4 cellular contexts compared by ENCODE assay signal in the genomic region with DNA sequence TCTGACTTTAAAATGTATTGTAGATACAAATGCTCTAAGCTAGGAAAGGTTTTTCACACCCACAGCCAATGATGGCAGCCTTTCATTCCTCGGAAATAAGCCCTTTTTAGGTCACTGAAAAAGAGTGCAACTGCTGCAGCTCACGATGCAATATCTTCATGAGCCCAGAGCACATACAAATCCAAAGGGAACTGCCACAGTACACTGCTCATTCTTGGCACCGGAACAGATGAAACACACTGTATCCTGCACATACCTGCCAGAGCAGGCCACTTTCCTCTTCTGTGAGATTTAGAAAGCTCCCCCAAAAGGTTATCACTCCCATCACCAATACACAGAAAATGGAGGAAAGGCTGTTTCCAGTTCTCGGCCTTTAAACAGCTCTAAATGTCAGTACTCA. TPM values are rescaled to one million over a fixed set of nuclear protein-coding genes. Genes with fewer than 3 reads are reported as not detected.
"Had no signal": no experiment of that assay in that cellular context is flagged by ENCODE, and none has a peak within 500 bp of the region (broad histone marks: within the 10 kb centered on the region; RNA-seq: fewer than 3 reads in every experiment).

No MANE protein-coding gene starts in this region.

RNA-seq across cellular contexts. Expression of gene NUTM1, which starts 37.4 kb away (rescaled TPM):
- total RNA-seq: LHCN-M2, M059J, MCF 10A, NCI-H460 had no signal
